Comparison of ENCODE assay signal across 18 cellular contexts in genomic region chr12:17528394-17528793, GRCh38.
DNase-seq lines count a peak whose midpoint lies in the region; TF ChIP-seq lines count a peak whose summit lies in the region.
"Had no signal": no experiment of that assay in that cellular context is flagged by ENCODE, and none has a peak within 500 bp of the region (broad histone marks: within the 10 kb centered on the region; RNA-seq: fewer than 3 reads in every experiment).

No MANE protein-coding gene starts in this region.

- no peak overlapping the region for H2BK5ac ChIP-seq in H9 (ENCODE audit: insufficient read length, low read length)

- H4K20me1 ChIP-seq in DOHH2 (ENCODE audit: control insufficient read depth, insufficient read depth, low read depth, low read length) (no peaks in the 10 kb centered on the region), H9 (ENCODE audit: control insufficient read depth, insufficient read depth, insufficient read length) (no peaks in the 10 kb centered on the region), OCI-LY3 (ENCODE audit: insufficient read depth, low read length) (no peaks in the 10 kb centered on the region)

- H3F3A ChIP-seq in DOHH2 (ENCODE audit: control insufficient read depth, insufficient read depth): no peaks in the 10 kb centered on the region

- H3K27ac ChIP-seq in DOHH2 (ENCODE audit: low read depth, low read length): no peak overlapping the region
- no peak overlapping the region for H3K27ac ChIP-seq in H9 (ENCODE audit: insufficient read length, low read depth, low read length)
- no peak overlapping the region for H3K27ac ChIP-seq in OCI-LY3 (ENCODE audit: low read length)
- H3K27ac ChIP-seq: cardiac muscle cell, psoas muscle, tibial nerve had no signal

- H3K27me3 ChIP-seq in DOHH2 (ENCODE audit: control insufficient read depth, low read length) (no peaks in the 10 kb centered on the region), H9 (ENCODE audit: insufficient read depth, low read length) (no peaks in the 10 kb centered on the region), OCI-LY3 (ENCODE audit: low read depth, low read length) (no peaks in the 10 kb centered on the region)
- H3K27me3 ChIP-seq: cardiac muscle cell, tibial nerve had no signal

- no peaks in the 10 kb centered on the region for H3K4me1 ChIP-seq in DOHH2 (ENCODE audit: control insufficient read depth, low read length)
- no peaks in the 10 kb centered on the region for H3K4me1 ChIP-seq in H9 (ENCODE audit: insufficient read depth, low read length)
- H3K4me1 ChIP-seq in OCI-LY3 (ENCODE audit: low read length): no peaks in the 10 kb centered on the region
- H3K4me1 ChIP-seq: psoas muscle, tibial nerve had no signal

- DNase-seq in H9 (peak; percentile 48), iPS DF 19.7 (ENCODE audit: low read depth, low spot score) (peak; percentile 35), NCI-H1092 treated with DMSO at 0.1 percent for 48 hours (lab: John Stamatoyannopoulos, UW) (no peak)
- no peak for DNase-seq in stimulated activated CD4-positive, alpha-beta T cell treated with anti-CD3 and anti-CD28 coated beads, Interleukin-1b, Interleukin-23, amount 100 ng/mL, for 48 hours
- DNase-seq in activated effector memory CD4-positive, alpha-beta T cell treated with Interleukin-2 at 50 U/mL for 16 hours: no peak
- DNase-seq: activated CD4-positive, alpha-beta T cell treated with anti-CD3 and anti-CD28 coated beads, Interleukin-2, amount 50 U/mL, for 1 hour; anterior cingulate cortex; CD4-positive, CD25-positive, alpha-beta regulatory T cell; cortex of kidney; left cardiac atrium; NCI-H1105; psoas muscle; stimulated activated naive CD8-positive, alpha-beta T cell treated with anti-CD3 and anti-CD28 coated beads, Interleukin-15, amount 100 ng/mL, for 72 hours had no signal

- H3K23ac ChIP-seq in H9 (ENCODE audit: insufficient read length, low read depth, low read length): no peak overlapping the region

- no peak overlapping the region for H2AK5ac ChIP-seq in H9 (ENCODE audit: insufficient read length, low read length)

- H3K79me2 ChIP-seq in DOHH2 (ENCODE audit: control insufficient read depth, low read length) (no peaks in the 10 kb centered on the region), H9 (ENCODE audit: insufficient read depth, low read length) (no peaks in the 10 kb centered on the region), OCI-LY3 (ENCODE audit: low read length) (no peaks in the 10 kb centered on the region)

- TF ChIP-seq CTCF in DOHH2 (IDR thresholded peaks at IDR 0.05; ENCODE audit: low read depth, low read length, poor library complexity, severe bottlenecking) (no peak), H9 (conservative IDR thresholded peaks at IDR 0.05) (peak; percentile 46; the same call in 2 of the 3 replicates), OCI-LY3 (IDR thresholded peaks at IDR 0.05; ENCODE audit: low read depth, low read length) (peak; percentile 13; the same call in 1 of the 2 replicates)

- no peak overlapping the region for H2BK120ac ChIP-seq in H9 (ENCODE audit: low read depth, low read length, poor library complexity, severe bottlenecking)

- H3K27ac Mint-ChIP-seq in H9: no peak overlapping the region
- H3K27ac Mint-ChIP-seq: activated naive CD4-positive, alpha-beta T cell treated with anti-CD3 and anti-CD28 coated beads, Interleukin-2, amount 50 U/mL, for 72 hours; CD4-positive, CD25-positive, alpha-beta regulatory T cell; stimulated activated naive CD8-positive, alpha-beta T cell treated with anti-CD3 and anti-CD28 coated beads, Interleukin-15, amount 100 ng/mL, for 72 hours had no signal

- no peaks in the 10 kb centered on the region for H3K36me3 ChIP-seq in DOHH2 (ENCODE audit: control insufficient read depth, low read length)
- no peaks in the 10 kb centered on the region for H3K36me3 ChIP-seq in OCI-LY3 (replicated peaks; ENCODE audit: low read depth, low read length)
- H3K36me3 ChIP-seq: cardiac muscle cell, tibial nerve had no signal

- H3K4me1 Mint-ChIP-seq in H9: peaks cover 4% of the 10 kb centered on the region in 2 experiments
- H3K4me1 Mint-ChIP-seq: CD4-positive, CD25-positive, alpha-beta regulatory T cell; stimulated activated naive CD8-positive, alpha-beta T cell treated with anti-CD3 and anti-CD28 coated beads, Interleukin-15, amount 100 ng/mL, for 72 hours had no signal

- no peak overlapping the region for H3K56ac ChIP-seq in H9 (ENCODE audit: insufficient read length, low read depth, low read length)

- H3K9me2 ChIP-seq in DOHH2 (replicated peaks; ENCODE audit: control insufficient read depth, low read length): no peaks in the 10 kb centered on the region; the same call in 1 of the 2 replicates

- H3K18ac ChIP-seq in H9 (ENCODE audit: insufficient read length, low read depth, low read length): no peak overlapping the region

- no CpG with 5 or more reads among the region's 2 CpGs for WGBS in H9 (ENCODE audit: extremely low coverage, insufficient read length, low lambda C conversion rate)

- H2BK20ac ChIP-seq in H9 (ENCODE audit: low read depth, low read length, poor library complexity, severe bottlenecking): no peak overlapping the region

- H3K79me1 ChIP-seq in H9 (ENCODE audit: insufficient read depth, low read depth, low read length, poor library complexity, severe bottlenecking): no peaks in the 10 kb centered on the region

- H4K8ac ChIP-seq in H9 (replicated peaks; ENCODE audit: insufficient read length, low read depth, low read length): no peak overlapping the region

- no peak overlapping the region for H3K4ac ChIP-seq in H9 (ENCODE audit: low read depth, low read length)

- H2BK15ac ChIP-seq in H9 (ENCODE audit: low read depth, low read length): no peak overlapping the region

- H3K4me3 ChIP-seq in DOHH2 (ENCODE audit: low read length) (no peak overlapping the region), OCI-LY3 (ENCODE audit: low read length) (no peak overlapping the region)
- H3K4me3 ChIP-seq: cardiac muscle cell, psoas muscle, tibial nerve had no signal

- H3K14ac ChIP-seq in H9 (ENCODE audit: insufficient read depth, low read length): no peak overlapping the region

- H3K9ac ChIP-seq in H9 (ENCODE audit: extremely low read depth, insufficient read length, low read length): no peak overlapping the region
- H3K9ac ChIP-seq in OCI-LY3 (ENCODE audit: low read length): no peak overlapping the region

- no peaks in the 10 kb centered on the region; the same call in 1 of the 2 replicates for H3K27me3 Mint-ChIP-seq in H9 (ENCODE audit: low read depth)
- H3K27me3 Mint-ChIP-seq: CD4-positive, CD25-positive, alpha-beta regulatory T cell; stimulated activated naive CD8-positive, alpha-beta T cell treated with anti-CD3 and anti-CD28 coated beads, Interleukin-15, amount 100 ng/mL, for 72 hours had no signal

- H3K9me3 Mint-ChIP-seq in H9: no peaks in the 10 kb centered on the region

- H3K4me3 Mint-ChIP-seq in H9: no peak overlapping the region
- H3K4me3 Mint-ChIP-seq: CD4-positive, CD25-positive, alpha-beta regulatory T cell; stimulated activated naive CD8-positive, alpha-beta T cell treated with anti-CD3 and anti-CD28 coated beads, Interleukin-15, amount 100 ng/mL, for 72 hours had no signal

- H3K36me3 Mint-ChIP-seq in H9 (ENCODE audit: insufficient read depth in 1 of 3, low read depth in 3 of 3): no peaks in the 10 kb centered on the region
- H3K36me3 Mint-ChIP-seq: activated naive CD4-positive, alpha-beta T cell treated with anti-CD3 and anti-CD28 coated beads, Interleukin-2, amount 50 U/mL, for 72 hours; CD4-positive, CD25-positive, alpha-beta regulatory T cell had no signal

- H2AFZ ChIP-seq in H9 (ENCODE audit: low read length) (no peak overlapping the region), OCI-LY3 (ENCODE audit: low read depth, low read length) (no peak overlapping the region)

- H4K91ac ChIP-seq in H9 (ENCODE audit: insufficient read length, low read depth, low read length): no peak overlapping the region

- no peak overlapping the region for H3T11ph ChIP-seq in H9 (ENCODE audit: low read length)

- H3K4me2 ChIP-seq in DOHH2 (ENCODE audit: low read length) (peak overlapping the region; percentile 11; the same call in 1 of the 2 replicates), H9 (ENCODE audit: insufficient read depth, insufficient read length, low read length) (no peak overlapping the region), OCI-LY3 (ENCODE audit: low read length) (no peak overlapping the region)

- no peak overlapping the region for H2BK12ac ChIP-seq in H9 (ENCODE audit: insufficient read length, low read depth, low read length)

- H4K5ac ChIP-seq in H9 (ENCODE audit: insufficient read length, low read depth, low read length): no peak overlapping the region

- H3K9me3 ChIP-seq in DOHH2 (ENCODE audit: control insufficient read depth, insufficient read depth, low read length): no peaks in the 10 kb centered on the region
- H3K9me3 ChIP-seq in H9 (ENCODE audit: control insufficient read depth, low read depth, low read length): no peaks in the 10 kb centered on the region
- no peaks in the 10 kb centered on the region for H3K9me3 ChIP-seq in OCI-LY3 (ENCODE audit: insufficient read depth, low read length)
- H3K9me3 ChIP-seq: psoas muscle, tibial nerve had no signal

- H3K23me2 ChIP-seq in H9 (ENCODE audit: insufficient read length, low read depth, low read length, poor library complexity, severe bottlenecking): no peaks in the 10 kb centered on the region

Comparison
In these comparisons a context has a peak if more than half of its experiments do, and no peak if none do; other contexts are left out.
1. DNase-seq: peak in H9 (single experiment) and iPS DF 19.7 (single experiment); none in NCI-H1092 treated with DMSO at 0.1 percent for 48 hours (single experiment), stimulated activated CD4-positive, alpha-beta T cell treated with anti-CD3 and anti-CD28 coated beads, Interleukin-1b, Interleukin-23, amount 100 ng/mL, for 48 hours (single experiment) and activated effector memory CD4-positive, alpha-beta T cell treated with Interleukin-2 at 50 U/mL for 16 hours (single experiment).